In genomic region chr3:173630849-173631248, GRCh38 we compare ENCODE assay signal across 5 cellular contexts.
"Had no signal": no experiment of that assay in that cellular context is flagged by ENCODE, and none has a peak within 500 bp of the region (broad histone marks: within the 10 kb centered on the region; RNA-seq: fewer than 3 reads in every experiment).

No MANE protein-coding gene starts in this region.

- H3K4me2 ChIP-seq: GM23338 had no signal

- H3K9me3 Mint-ChIP-seq: GM23338, H9 had no signal

- ATAC-seq: GM23338, K562 had no signal

- H3K27ac Mint-ChIP-seq: GM23338, H9 had no signal

- H3K4me3 ChIP-seq: GM23338, K562 had no signal

- H2AFZ ChIP-seq: GM23338 had no signal

- H3K4me3 Mint-ChIP-seq: GM23338, H9 had no signal

- DNase-seq: H9, HCEC 1CT, IMR-90 had no signal
